ENCODE assay signal across 6 cellular contexts in genomic region chr19:47365455-47365854, GRCh38. TPM values are rescaled to one million over a fixed set of nuclear protein-coding genes. Genes with fewer than 3 reads are reported as not detected.
"Had no signal": no experiment of that assay in that cellular context is flagged by ENCODE, and none has a peak within 500 bp of the region (broad histone marks: within the 10 kb centered on the region; RNA-seq: fewer than 3 reads in every experiment).

No MANE protein-coding gene starts in this region.

RNA-seq across cellular contexts. Expression of gene C5AR2, which starts 33.5 kb away (rescaled TPM):
- total RNA-seq: kidney epithelial cell, mesothelial cell of epicardium, myocyte had no signal
- polyA plus RNA-seq: keratinocyte had no signal

RNA-seq across cellular contexts. Expression of gene MEIS3, which starts 53.9 kb away (rescaled TPM):
- total RNA-seq: dermis blood vessel endothelial cell had no signal

RNA-seq across cellular contexts. Expression of gene C5AR1, which starts 55.8 kb away (rescaled TPM):
- total RNA-seq: dermis blood vessel endothelial cell, kidney epithelial cell, lung microvascular endothelial cell, myocyte had no signal
